ENCODE assay signal across 11 cellular contexts in the genomic region with DNA sequence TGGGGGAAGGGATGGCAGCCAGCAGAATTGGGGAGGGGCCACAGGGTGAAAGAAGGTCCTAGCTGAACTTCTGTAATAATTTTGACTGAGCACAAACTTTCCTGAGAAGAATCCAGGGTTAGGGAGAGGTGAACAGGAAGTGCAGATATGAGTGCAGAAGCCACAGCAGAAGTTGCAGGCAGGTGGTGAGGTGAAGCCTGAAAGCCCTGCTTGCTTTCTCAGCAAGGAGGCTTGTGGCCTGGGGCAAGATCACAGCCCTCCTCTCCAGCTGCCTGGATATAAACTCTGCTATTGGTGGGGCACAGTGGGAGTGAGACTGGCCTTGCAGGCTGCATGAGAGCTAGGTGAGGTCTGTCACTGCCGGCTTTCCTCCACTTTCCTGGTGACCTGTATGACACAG. TPM values are rescaled to one million over a fixed set of nuclear protein-coding genes. Genes with fewer than 3 reads are reported as not detected.
DNase-seq lines count a peak whose midpoint lies in the region; ATAC-seq, FAIRE-seq and TF ChIP-seq lines count a peak whose summit lies in the region.
"Had no signal": no experiment of that assay in that cellular context is flagged by ENCODE, and none has a peak within 500 bp of the region (broad histone marks: within the 10 kb centered on the region; RNA-seq: fewer than 3 reads in every experiment).

No MANE protein-coding gene starts in this region.

- peaks cover 7% of the 10 kb centered on the region for H3K4me1 ChIP-seq in GM12878 (ENCODE audit: control insufficient read depth, insufficient read depth, low read length)

- no peaks in the 10 kb centered on the region for H3K27me3 Mint-ChIP-seq in activated CD4-positive, alpha-beta T cell treated with anti-CD3 and anti-CD28 coated beads for 36 hours
- H3K27me3 Mint-ChIP-seq: naive B cell had no signal

- H3K79me2 ChIP-seq in GM12878 (ENCODE audit: control insufficient read depth, insufficient read depth, low read length) = no peaks in the 10 kb centered on the region

- no peaks in the 10 kb centered on the region for H3K9me3 Mint-ChIP-seq in activated CD4-positive, alpha-beta T cell treated with anti-CD3 and anti-CD28 coated beads for 36 hours (ENCODE audit: low read depth)

- no peak overlapping the region for H3K4me3 Mint-ChIP-seq in activated CD4-positive, alpha-beta T cell treated with anti-CD3 and anti-CD28 coated beads for 36 hours

- TF ChIP-seq CTCF in GM12878 (IDR thresholded peaks at IDR 0.05 in 2 of 3, conservative IDR thresholded peaks at IDR 0.05 in 1 of 3; ENCODE audit: control insufficient read depth in 2 of 3, extremely low read depth in 1 of 3, insufficient read depth in 1 of 3, low read depth in 3 of 3, low read length in 3 of 3) = no peak

- SMC1A ChIA-PET in GM12878 (lab: Charles Lee; ENCODE audit: uncharacterized antibody, unreplicated experiment) = no interaction called here

- no peak overlapping the region for H2AFZ ChIP-seq in GM12878 (ENCODE audit: control insufficient read depth, low read depth, low read length)

- no peak overlapping the region for H3K9ac ChIP-seq in GM12878 (ENCODE audit: control insufficient read depth, insufficient read depth, low read length)

- H3K36me3 ChIP-seq in GM12878 (ENCODE audit: control insufficient read depth in 2 of 2, insufficient read depth in 2 of 2, low read length in 1 of 2) = no peaks in the 10 kb centered on the region

- H3K4me1 Mint-ChIP-seq in activated CD4-positive, alpha-beta T cell treated with anti-CD3 and anti-CD28 coated beads for 36 hours = peaks cover 4% of the 10 kb centered on the region
- H3K4me1 Mint-ChIP-seq: naive B cell had no signal

- POLR2A ChIA-PET in activated CD4-positive, alpha-beta T cell treated with anti-CD3 and anti-CD28 coated beads for 36 hours (lab: Charles Lee) = no interaction called here
- POLR2A ChIA-PET in GM12878 (lab: Charles Lee) = no interaction called here

- peak; percentile 57 for ATAC-seq in activated CD4-positive, alpha-beta T cell treated with anti-CD3 and anti-CD28 coated beads for 36 hours
- ATAC-seq in GM21390 (IDR thresholded peaks at IDR 0.05; ENCODE audit: unreplicated experiment) (peak; percentile 95), HG03095 (IDR thresholded peaks at IDR 0.05; ENCODE audit: unreplicated experiment) (peak; percentile 87), GM12878 (peak; percentile 83)

- no peak overlapping the region for H3K4me3 ChIP-seq in GM12878

- CTCF ChIA-PET in activated CD4-positive, alpha-beta T cell treated with anti-CD3 and anti-CD28 coated beads for 36 hours (lab: Charles Lee) = no interaction called here
- CTCF ChIA-PET in GM12878 (lab: Yijun Ruan, JAX) = interaction anchor here (1.6 kb wide), 1 partner anchor 44 kb away, joined by 3 read pairs; no protein-coding TSS in a partner anchor

- in situ Hi-C loops in GM12878 (cut with MboI) = no loop called here

- no peak for TF ChIP-seq EP300 in GM12878 (IDR thresholded peaks at IDR 0.05; ENCODE audit: borderline replicate concordance in 1 of 2, control insufficient read depth in 1 of 2, low read depth in 2 of 2, low read length in 2 of 2)

- H3K27ac ChIP-seq in GM12878 (ENCODE audit: control insufficient read depth, insufficient read depth) = no peak overlapping the region

- H3K27me3 ChIP-seq in GM12878 (replicated peaks in 1 of 2; ENCODE audit: control insufficient read depth in 2 of 2, insufficient read depth in 2 of 2, low read length in 1 of 2) = no peaks in the 10 kb centered on the region

- TF ChIP-seq RAD21 in GM12878 (IDR thresholded peaks at IDR 0.05; ENCODE audit: insufficient read depth, low read depth, low read length) = no peak

- H3K36me3 Mint-ChIP-seq in activated CD4-positive, alpha-beta T cell treated with anti-CD3 and anti-CD28 coated beads for 36 hours (ENCODE audit: low read depth) = no peaks in the 10 kb centered on the region
- H3K36me3 Mint-ChIP-seq: naive B cell had no signal

- no peaks in the 10 kb centered on the region for H4K20me1 ChIP-seq in GM12878 (ENCODE audit: control insufficient read depth, insufficient read depth)

- peak; percentile 31 for DNase-seq in activated CD4-positive, alpha-beta T cell treated with anti-CD3 and anti-CD28 coated beads for 36 hours
- no peak for DNase-seq in activated CD4-positive, alpha-beta T cell treated with anti-CD3 and anti-CD28 coated beads, Interleukin-2, amount 50 U/mL, for 1 hour
- DNase-seq in GM12878 (ENCODE audit: low read depth, low spot score) (peak; percentile 2), NCI-H1694 treated with DMSO at 0.1 percent for 48 hours (lab: John Stamatoyannopoulos, UW) (no peak), NCI-H1436 (lab: John Stamatoyannopoulos, UW) (no peak), middle frontal gyrus (ENCODE audit: extremely low spot score, low spot score) (no peak)
- DNase-seq: HCEC 1CT, naive B cell had no signal

- H3K27ac Mint-ChIP-seq in activated CD4-positive, alpha-beta T cell treated with anti-CD3 and anti-CD28 coated beads for 36 hours = no peak overlapping the region

- H3K4me2 ChIP-seq in GM12878 (ENCODE audit: control insufficient read depth, insufficient read depth) = 0 out of 2 replicates have a peak overlapping the region, but pooled peaks have one; percentile 7

- H3K9me3 ChIP-seq in GM12878 (replicated peaks; ENCODE audit: control insufficient read depth, insufficient read depth, low read length) = no peaks in the 10 kb centered on the region

- RAD21 ChIA-PET in GM12878 (lab: Charles Lee; ENCODE audit: unreplicated experiment) = no interaction called here

- intact Hi-C loops in activated CD4-positive, alpha-beta T cell treated with anti-CD3 and anti-CD28 coated beads for 36 hours (cut with DNase I, micrococcal nuclease) = no loop called here
- intact Hi-C loops in GM12878 (cut with micrococcal nuclease; ENCODE audit: unreplicated experiment) = loop anchor here (5.0 kb wide), 1 partner anchor 307 kb away; no protein-coding TSS in a partner anchor

- no peak for TF ChIP-seq POLR2A in GM12878 (IDR thresholded peaks at IDR 0.05; ENCODE audit: low read depth, low read length)

- WGBS in GM12878 (ENCODE audit: insufficient coverage, insufficient replicate concordance, low lambda C conversion rate, missing lambda C conversion rate) = 33% methylated on average over 1 of the region's 1 CpG

- no peak for FAIRE-seq in GM12878 (lab: Jason Lieb, UNC)
- FAIRE-seq: endothelial cell of umbilical vein had no signal

- no TSS peak for BruUV-seq in GM12878 (replicated peaks; lab: Mats Ljungman, UMichigan)

TF ChIP-seq in GM12878, 131 proteins besides CTCF, POLR2A, EP300 and RAD21 (continues in another document):
- TF ChIP-seq TCF7 (IDR thresholded peaks at IDR 0.05; ENCODE audit: borderline replicate concordance) (no peak), TCF12 (IDR thresholded peaks at IDR 0.05; ENCODE audit: low read depth, low read length) (peak; percentile 68), IRF4 (IDR thresholded peaks at IDR 0.05; ENCODE audit: low read depth, low read length) (peak; percentile 41; the same call in 1 of the 2 replicates), BCL3 (IDR thresholded peaks at IDR 0.05; ENCODE audit: borderline replicate concordance, insufficient read depth, low read depth, low read length, poor library complexity, severe bottlenecking) (no peak), MXI1 (IDR thresholded peaks at IDR 0.05; ENCODE audit: low read depth, low read length) (no peak), NFIC (IDR thresholded peaks at IDR 0.05; ENCODE audit: low read depth, low read length) (0 out of 2 replicates have a peak, but pooled peaks have one; percentile 26), ZNF384 (IDR thresholded peaks at IDR 0.05; ENCODE audit: borderline replicate concordance, low read depth, low read length) (no peak), DPF2 (IDR thresholded peaks at IDR 0.05) (no peak), RUNX3 (IDR thresholded peaks at IDR 0.05; ENCODE audit: low read length) (peak; percentile 84), JUNB (IDR thresholded peaks at IDR 0.05) (peak; percentile 58)

RNA-seq across cellular contexts. Expression of gene UPRT, which starts 44.1 kb away (rescaled TPM):
- total RNA-seq in activated CD4-positive, alpha-beta T cell treated with anti-CD3 and anti-CD28 coated beads for 36 hours = 10 to 100 TPM; 61.1 to 70.6 TPM
- 66.1 and 68.2 TPM in 2 replicates for total RNA-seq in GM12878 (2013; cell fraction: nucleolus; rRNA removed)
- total RNA-seq in GM12878 (2014; rRNA removed) (10.8 and 12.0 TPM in 2 replicates), GM12878 (2014; rRNA removed; fragmentation: Illumina TruSeq; extraction: Trizol) (11.9 and 13.1 TPM in 2 replicates), GM12878 (2021) (10.0 and 11.4 TPM in 2 replicates)
- 5.5 TPM for polyA plus RNA-seq in GM12878 (2011; ENCODE audit: low read depth)
- polyA plus RNA-seq in GM12878 (2011; rRNA removed) (18.3 and 40.7 TPM in 2 replicates), GM12878 (2014; fragmentation: Illumina TruSeq; extraction: Trizol) (10.5 and 13.7 TPM in 2 replicates), GM12878 (2014; fragmentation: Nextera tagmentation; extraction: Ambion mirVana) (1 to 10 TPM; 7.0 to 7.8 TPM), GM12878 (2014; rRNA removed) (8.6 and 10.6 TPM in 2 replicates), GM12878 (2016; fragmentation: Nextera tagmentation; extraction: Ambion mirVana) (10 to 100 TPM; 13.0 to 13.9 TPM)
- 14.6 and 15.6 TPM in 2 replicates for polyA plus RNA-seq in GM12878 (2011; cell fraction: cytosol; rRNA removed)
- polyA plus RNA-seq in GM12878 (2011; cell fraction: nucleus; rRNA removed) = 12.0 and 15.1 TPM in 2 replicates
- 11.1 and 11.8 TPM in 2 replicates for polyA plus RNA-seq in GM12878 (2012)
- polyA minus RNA-seq in GM12878 (2011; rRNA and poly(A)+ RNA removed) = 23.3 and 30.9 TPM in 2 replicates
- polyA minus RNA-seq in GM12878 (2011; cell fraction: cytosol; rRNA and poly(A)+ RNA removed) = 7.3 and 7.6 TPM in 2 replicates
- polyA minus RNA-seq in GM12878 (2011; cell fraction: nucleus; rRNA and poly(A)+ RNA removed) = 38.0 and 58.5 TPM in 2 replicates

Comparison
In these comparisons a context has a peak if more than half of its experiments do, and no peak if none do; other contexts are left out.
1. DNase-seq: peak in activated CD4-positive, alpha-beta T cell treated with anti-CD3 and anti-CD28 coated beads for 36 hours (single experiment) and GM12878 (single experiment); none in activated CD4-positive, alpha-beta T cell treated with anti-CD3 and anti-CD28 coated beads, Interleukin-2, amount 50 U/mL, for 1 hour (single experiment), NCI-H1694 treated with DMSO at 0.1 percent for 48 hours (single experiment), NCI-H1436 (single experiment) and middle frontal gyrus (single experiment).
2. Peak in every context shown above with its lines, with median percentiles within 50 percentile points of each other: ATAC-seq.